Comparison of ENCODE assay signal across 1 cellular context in genomic region chr14:38605193-38606114, GRCh38.
TF ChIP-seq lines count a peak whose summit lies in the region.

No MANE protein-coding gene starts in this region.

TF ChIP-seq in HCT116, 20 proteins besides CTCF, POLR2A, EP300 and RAD21 (continued from another document):
- TF ChIP-seq REST (IDR thresholded peaks at IDR 0.05; ENCODE audit: low read depth): no peak
TF ChIP-seq in HCT116: peak in this region for 0.
